ENCODE assay signal across 8 cellular contexts in genomic region chr3:151228291-151229125, GRCh38. TPM values are rescaled to one million over a fixed set of nuclear protein-coding genes. Genes with fewer than 3 reads are reported as not detected.
DNase-seq lines count a peak whose midpoint lies in the region; ATAC-seq, FAIRE-seq and TF ChIP-seq lines count a peak whose summit lies in the region.

No MANE protein-coding gene starts in this region.

- no peak for TF ChIP-seq POLR2A in GM12878 (IDR thresholded peaks at IDR 0.05; ENCODE audit: low read depth, low read length)

- BruUV-seq in GM12878 (replicated peaks; lab: Mats Ljungman, UMichigan) = no TSS peak

- 73% methylated on average over 4 of the region's 4 CpGs for WGBS in GM12878 (ENCODE audit: insufficient coverage, insufficient replicate concordance, low lambda C conversion rate, missing lambda C conversion rate)
- 60 to 67% methylated on average over 4 of the region's 4 CpGs for WGBS in mesodermal cell (ENCODE audit: insufficient coverage in 2 of 2), 2 experiments

- H3K27ac ChIP-seq in DND-41 (ENCODE audit: low read length) (no peak overlapping the region; the same call in 1 of the 2 replicates), GM12878 (ENCODE audit: control insufficient read depth, insufficient read depth) (no peak overlapping the region), mesodermal cell (ENCODE audit: low read depth, low read length, severe bottlenecking) (peak overlapping the region; percentile 96), ascending aorta (peak overlapping the region in 1 of 2 donors; percentile 5)

- no peak for TF ChIP-seq EP300 in GM12878 (IDR thresholded peaks at IDR 0.05; ENCODE audit: borderline replicate concordance in 1 of 2, control insufficient read depth in 1 of 2, low read depth in 2 of 2, low read length in 2 of 2)

- POLR2A ChIA-PET in GM12878 (lab: Charles Lee) = interaction anchor here (1.3 kb wide), 1 partner anchor 51 kb away, joined by 3 read pairs; no protein-coding TSS in a partner anchor

- RAD21 ChIA-PET in GM12878 (lab: Charles Lee; ENCODE audit: unreplicated experiment) = interaction anchor here (0.7 to 3.5 kb wide), 12 partner anchors 27 to 610 kb away, joined by 3 to 50 read pairs (median 4); partner anchors contain the start of gene P2RY14

- CTCF ChIA-PET in GM12878 (lab: Yijun Ruan, JAX) = interaction anchor here (0.7 to 8.7 kb wide), 42 partner anchors 9 to 690 kb away, joined by 3 to 182 read pairs (median 6); partner anchors contain the start of genes GPR171, P2RY13 and P2RY14

- FAIRE-seq in GM12878 (lab: Jason Lieb, UNC) = no peak

- no peaks in the 10 kb centered on the region for H3K9me3 ChIP-seq in DND-41 (ENCODE audit: insufficient read depth, low read length, severe bottlenecking)
- H3K9me3 ChIP-seq in GM12878 (replicated peaks; ENCODE audit: control insufficient read depth, insufficient read depth, low read length) = no peaks in the 10 kb centered on the region
- H3K9me3 ChIP-seq in mesodermal cell (ENCODE audit: control insufficient read depth, low read length) = peaks cover under 1% of the 10 kb centered on the region
- no peaks in the 10 kb centered on the region for H3K9me3 ChIP-seq in ascending aorta

- H3K4me1 ChIP-seq in DND-41 (ENCODE audit: insufficient read depth, low read length) (peaks cover 24% of the 10 kb centered on the region), GM12878 (ENCODE audit: control insufficient read depth, insufficient read depth, low read length) (peaks cover 9% of the 10 kb centered on the region), mesodermal cell (ENCODE audit: control insufficient read depth, insufficient read depth, low read length, poor library complexity, severe bottlenecking) (peaks cover 43% of the 10 kb centered on the region), ascending aorta (peaks cover 6 to 8% of the 10 kb centered on the region in 2 donors)

- no peak overlapping the region for H3K4me2 ChIP-seq in DND-41 (ENCODE audit: insufficient read depth, low read length)
- no peak overlapping the region for H3K4me2 ChIP-seq in GM12878 (ENCODE audit: control insufficient read depth, insufficient read depth)

- TF ChIP-seq RAD21 in GM12878 (IDR thresholded peaks at IDR 0.05; ENCODE audit: insufficient read depth, low read depth, low read length) = no peak

- no peaks in the 10 kb centered on the region for H3K27me3 ChIP-seq in DND-41 (ENCODE audit: insufficient read depth, low read length, poor library complexity)
- no peaks in the 10 kb centered on the region for H3K27me3 ChIP-seq in GM12878 (replicated peaks in 1 of 2; ENCODE audit: control insufficient read depth in 2 of 2, insufficient read depth in 2 of 2, low read length in 1 of 2)
- no peaks in the 10 kb centered on the region for H3K27me3 ChIP-seq in ascending aorta

- intact Hi-C loops in GM12878 (cut with micrococcal nuclease; ENCODE audit: unreplicated experiment) = loop anchor here (1.0 kb wide), 1 partner anchor 609 kb away; no protein-coding TSS in a partner anchor
- intact Hi-C loops in ascending aorta (cut with DNase I) = loop anchor here (5.0 kb wide), 3 partner anchors 434 to 689 kb away; no protein-coding TSS in a partner anchor

- in situ Hi-C loops in GM12878 (cut with MboI) = loop anchor here (5.0 kb wide), 2 partner anchors 49 to 61 kb away; partner anchors contain the start of gene P2RY14

- H3K36me3 ChIP-seq in DND-41 (ENCODE audit: insufficient read depth, low read length) (no peaks in the 10 kb centered on the region), GM12878 (ENCODE audit: control insufficient read depth in 2 of 2, insufficient read depth in 2 of 2, low read length in 1 of 2) (no peaks in the 10 kb centered on the region), mesodermal cell (ENCODE audit: control insufficient read depth, insufficient read depth, low read length) (no peaks in the 10 kb centered on the region), ascending aorta (no peaks in the 10 kb centered on the region)

- SMC1A ChIA-PET in GM12878 (lab: Charles Lee; ENCODE audit: uncharacterized antibody, unreplicated experiment) = interaction anchor here (0.5 to 7.6 kb wide), 21 partner anchors 8 to 820 kb away, joined by 3 to 98 read pairs (median 6); partner anchors contain the start of genes GPR171 and P2RY14

- TF ChIP-seq CTCF in DND-41 (IDR thresholded peaks at IDR 0.05; ENCODE audit: borderline replicate concordance, extremely low read depth, low read length, poor library complexity, severe bottlenecking) (no peak), GM12878 (IDR thresholded peaks at IDR 0.05 in 2 of 3, conservative IDR thresholded peaks at IDR 0.05 in 1 of 3; ENCODE audit: control insufficient read depth in 2 of 3, extremely low read depth in 1 of 3, insufficient read depth in 1 of 3, low read depth in 3 of 3, low read length in 3 of 3) (no peak), ascending aorta (IDR thresholded peaks at IDR 0.05) (no peak)

- H2AFZ ChIP-seq in DND-41 (ENCODE audit: low read depth, low read length) = no peak overlapping the region
- H2AFZ ChIP-seq in GM12878 (ENCODE audit: control insufficient read depth, low read depth, low read length) = no peak overlapping the region

- H3K79me2 ChIP-seq in DND-41 (ENCODE audit: insufficient read depth, low read length) (no peaks in the 10 kb centered on the region), GM12878 (ENCODE audit: control insufficient read depth, insufficient read depth, low read length) (no peaks in the 10 kb centered on the region)

- ATAC-seq in DND-41 (ENCODE audit: insufficient read depth, low read depth) = peak; percentile 49; the same call in 2 of the 3 replicates
- peak; percentile 29 for ATAC-seq in HG03432 (IDR thresholded peaks at IDR 0.05; ENCODE audit: unreplicated experiment)
- ATAC-seq in GM12878 = peak; percentile 36

- H3K4me3 ChIP-seq in DND-41 (ENCODE audit: low read depth in 1 of 2, low read length in 2 of 2) = no peak overlapping the region
- H3K4me3 ChIP-seq in GM12878 = no peak overlapping the region
- H3K4me3 ChIP-seq in mesodermal cell (ENCODE audit: extremely low read depth, insufficient read depth, low read length, poor library complexity, severe bottlenecking) = no peak overlapping the region
- H3K4me3 ChIP-seq in ascending aorta = no peak overlapping the region

- no peak overlapping the region for H3K9ac ChIP-seq in DND-41 (ENCODE audit: low read depth, low read length)
- H3K9ac ChIP-seq in GM12878 (ENCODE audit: control insufficient read depth, insufficient read depth, low read length) = no peak overlapping the region

- DNase-seq in DND-41 = no peak
- no peak for DNase-seq in GM12878 (ENCODE audit: low read depth, low spot score)
- no peak for DNase-seq in hippocampal formation (lab: John Stamatoyannopoulos, UW)
- no peak for DNase-seq in NCI-H524 treated with DMSO at 0.1 percent for 48 hours (lab: John Stamatoyannopoulos, UW)
- no peak for DNase-seq in stimulated activated naive CD4-positive, alpha-beta T cell (lab: John Stamatoyannopoulos, UW)
- DNase-seq in ascending aorta (ENCODE audit: low spot score in 2 of 2) = no peak

- H4K20me1 ChIP-seq in DND-41 (ENCODE audit: insufficient read depth, low read length) (no peaks in the 10 kb centered on the region), GM12878 (ENCODE audit: control insufficient read depth, insufficient read depth) (no peaks in the 10 kb centered on the region)

TF ChIP-seq in GM12878, 131 proteins besides CTCF, POLR2A, EP300 and RAD21 (continues in another document):
- TF ChIP-seq SRF (IDR thresholded peaks at IDR 0.05; ENCODE audit: low read depth in 2 of 2, low read length in 2 of 2) (no peak), EED (IDR thresholded peaks at IDR 0.05; ENCODE audit: low read depth) (no peak)

RNA-seq across cellular contexts. Expression of gene GPR171, which starts 25.5 kb away (rescaled TPM):
- total RNA-seq in GM12878 (2013; cell fraction: nucleolus; rRNA removed) = not detected in 2 replicates
- total RNA-seq in GM12878 (2014; rRNA removed) (not detected in 2 replicates), GM12878 (2014; rRNA removed; fragmentation: Illumina TruSeq; extraction: Trizol) (not detected in 2 replicates), GM12878 (2021) (not detected in 2 replicates), ascending aorta (3.2 TPM)
- not detected for polyA plus RNA-seq in GM12878 (2011; ENCODE audit: low read depth)
- polyA plus RNA-seq in GM12878 (2011; rRNA removed) (0.07 and 0.26 TPM in 2 replicates), GM12878 (2014; fragmentation: Illumina TruSeq; extraction: Trizol) (not detected in 2 replicates), GM12878 (2014; fragmentation: Nextera tagmentation; extraction: Ambion mirVana) (under 1 TPM in 1 of 2 experiments, not detected in 1; 0.05 TPM), GM12878 (2014; rRNA removed) (not detected in 2 replicates), GM12878 (2016; fragmentation: Nextera tagmentation; extraction: Ambion mirVana) (not detected)
- 0.03 and 11.4 TPM in 2 replicates for polyA plus RNA-seq in GM12878 (2011; cell fraction: cytosol; rRNA removed)
- 0.12 and 0.15 TPM in 2 replicates for polyA plus RNA-seq in GM12878 (2011; cell fraction: nucleus; rRNA removed)
- polyA plus RNA-seq in GM12878 (2012) = 0.17 TPM in 1 of 2 replicates, not detected in the other
- 0.29 TPM in 1 of 2 replicates, not detected in the other for polyA minus RNA-seq in GM12878 (2011; rRNA and poly(A)+ RNA removed)
- not detected in 2 replicates for polyA minus RNA-seq in GM12878 (2011; cell fraction: cytosol; rRNA and poly(A)+ RNA removed)
- polyA minus RNA-seq in GM12878 (2011; cell fraction: nucleus; rRNA and poly(A)+ RNA removed) = not detected in 2 replicates
- not detected for polyA plus RNA-seq in mesodermal cell (2013, experiment 1 of 2)
- polyA plus RNA-seq in mesodermal cell (2013, experiment 2 of 2) = not detected

RNA-seq across cellular contexts. Expression of gene P2RY14, which starts 49.8 kb away (rescaled TPM):
- not detected in 2 replicates for total RNA-seq in GM12878 (2013; cell fraction: nucleolus; rRNA removed)
- total RNA-seq in GM12878 (2014; rRNA removed) (0.06 TPM in 1 of 2 replicates, not detected in the other), GM12878 (2014; rRNA removed; fragmentation: Illumina TruSeq; extraction: Trizol) (0.05 TPM in 1 of 2 replicates, not detected in the other), GM12878 (2021) (not detected in 2 replicates), ascending aorta (2.7 TPM)
- polyA plus RNA-seq in GM12878 (2011; ENCODE audit: low read depth) = not detected
- polyA plus RNA-seq in GM12878 (2011; rRNA removed) (not detected in 2 replicates), GM12878 (2014; fragmentation: Illumina TruSeq; extraction: Trizol) (0.10 and 0.28 TPM in 2 replicates), GM12878 (2014; fragmentation: Nextera tagmentation; extraction: Ambion mirVana) (not detected), GM12878 (2014; rRNA removed) (0.06 and 0.37 TPM in 2 replicates), GM12878 (2016; fragmentation: Nextera tagmentation; extraction: Ambion mirVana) (not detected)
- not detected in 2 replicates for polyA plus RNA-seq in GM12878 (2011; cell fraction: cytosol; rRNA removed)
- polyA plus RNA-seq in GM12878 (2011; cell fraction: nucleus; rRNA removed) = not detected in 2 replicates
- polyA plus RNA-seq in GM12878 (2012) = not detected in 2 replicates
- polyA minus RNA-seq in GM12878 (2011; rRNA and poly(A)+ RNA removed) = not detected in 2 replicates
- not detected in 2 replicates for polyA minus RNA-seq in GM12878 (2011; cell fraction: cytosol; rRNA and poly(A)+ RNA removed)
- not detected in 2 replicates for polyA minus RNA-seq in GM12878 (2011; cell fraction: nucleus; rRNA and poly(A)+ RNA removed)
- polyA plus RNA-seq in mesodermal cell (2013, experiment 1 of 2) = 0.41 TPM
- polyA plus RNA-seq in mesodermal cell (2013, experiment 2 of 2) = not detected
